ENCODE assay signal across 14 cellular contexts in the genomic region with DNA sequence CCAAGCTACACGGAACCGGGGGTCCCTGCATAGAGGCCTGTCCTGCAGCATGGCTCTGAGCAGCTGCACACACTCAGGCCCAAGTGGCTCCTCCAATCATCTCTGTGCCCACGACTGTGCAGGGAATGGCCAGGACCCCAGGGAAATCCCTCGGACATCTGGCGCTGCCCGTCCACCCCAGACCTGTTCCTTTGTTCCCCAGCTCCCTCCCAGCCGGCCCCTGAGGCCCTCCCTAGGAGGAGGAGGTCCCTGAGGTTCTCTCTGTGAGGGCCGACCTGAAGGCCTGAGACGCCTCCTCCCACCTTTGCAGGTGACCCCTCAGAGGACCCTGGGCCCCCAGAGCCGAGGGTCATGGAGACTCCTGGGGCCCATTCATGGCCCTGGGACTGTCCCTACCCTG. TPM values are rescaled to one million over a fixed set of nuclear protein-coding genes. Genes with fewer than 3 reads are reported as not detected.
DNase-seq lines count a peak whose midpoint lies in the region; ATAC-seq and TF ChIP-seq lines count a peak whose summit lies in the region.
"Had no signal": no experiment of that assay in that cellular context is flagged by ENCODE, and none has a peak within 500 bp of the region (broad histone marks: within the 10 kb centered on the region; RNA-seq: fewer than 3 reads in every experiment).

No MANE protein-coding gene starts in this region.

- H3K27me3 ChIP-seq in HL-60 (ENCODE audit: insufficient read depth, poor library complexity, severe bottlenecking) (no peaks in the 10 kb centered on the region), dorsolateral prefrontal cortex (peaks cover 0 to 39% (median 18%) of the 10 kb centered on the region in 45 donors), trophoblast cell (ENCODE audit: insufficient read depth, low read length) (no peaks in the 10 kb centered on the region)
- H3K27me3 ChIP-seq: BLaER1 had no signal

- no peak overlapping the region for H3K4me2 ChIP-seq in trophoblast cell (ENCODE audit: low read length)
- H3K4me2 ChIP-seq: BLaER1 had no signal

- intact Hi-C loops in dorsolateral prefrontal cortex (cut with DNase I) = no loop called here

- ATAC-seq in GM21723 (IDR thresholded peaks at IDR 0.05; ENCODE audit: unreplicated experiment) (no peak), GM18519 (IDR thresholded peaks at IDR 0.05; ENCODE audit: low FRiP score, unreplicated experiment) (no peak)
- ATAC-seq: PC-3 had no signal

- peak overlapping the region; percentile 11 for H2AK5ac ChIP-seq in trophoblast cell (ENCODE audit: low read length)

- peak overlapping the region; percentile 2 for H4K12ac ChIP-seq in trophoblast cell (ENCODE audit: low read depth, low read length)

- no peak overlapping the region for H2AFZ ChIP-seq in trophoblast cell (ENCODE audit: insufficient read depth, low read length, poor library complexity)

- no peak overlapping the region for H3K4ac ChIP-seq in trophoblast cell (ENCODE audit: low read depth, low read length)

- peaks cover 5% of the 10 kb centered on the region for H3K9me3 ChIP-seq in trophoblast cell (ENCODE audit: insufficient read depth, low read depth, low read length)

- no peak for DNase-seq in HL-60 (ENCODE audit: low read depth in 1 of 2, low spot score in 1 of 2)
- peak; percentile 41 for DNase-seq in OCI-M1 (lab: John Stamatoyannopoulos, UW)
- DNase-seq in dorsolateral prefrontal cortex = peak in 1 of 10 donors; percentile 12
- DNase-seq in trophoblast cell = no peak
- DNase-seq in NCI-H1436 (lab: John Stamatoyannopoulos, UW) = no peak
- DNase-seq: NCI-H1436 treated with DMSO at 0.1 percent for 48 hours, NCI-H2081 treated with DMSO at 0.1 percent for 48 hours, NCI-H2227 treated with DMSO at 0.1 percent for 48 hours, NCI-H526, PC-3 had no signal

- H2BK5ac ChIP-seq in trophoblast cell (ENCODE audit: low read depth, low read length, poor library complexity) = no peak overlapping the region

- H3K36me3 ChIP-seq in trophoblast cell (ENCODE audit: control insufficient read depth in 1 of 2, insufficient read depth in 2 of 2, low read length in 2 of 2) = no peaks in the 10 kb centered on the region
- H3K36me3 ChIP-seq: BLaER1, HAP-1 had no signal

- peak overlapping the region; percentile 5 for H3K18ac ChIP-seq in trophoblast cell (ENCODE audit: low read length)

- H3K4me1 ChIP-seq in trophoblast cell (ENCODE audit: control insufficient read depth in 1 of 2, insufficient read depth in 2 of 2, low read length in 2 of 2) = peaks cover 18 to 20% of the 10 kb centered on the region in 2 experiments
- H3K4me1 ChIP-seq: HAP-1 had no signal

- no CpG with 5 or more reads among the region's 10 CpGs for WGBS in trophoblast cell (ENCODE audit: extremely low coverage, insufficient coverage, insufficient read length)

- no peak overlapping the region for H3K23ac ChIP-seq in trophoblast cell (ENCODE audit: low read length)

- no peak overlapping the region for H3K9ac ChIP-seq in trophoblast cell (ENCODE audit: low read length)
- H3K9ac ChIP-seq: BLaER1 had no signal

- H3K14ac ChIP-seq in trophoblast cell (ENCODE audit: low read length) = peak overlapping the region; percentile 13

- peak overlapping the region; percentile 40 for H3K4me3 ChIP-seq in HL-60 (replicated peaks; ENCODE audit: insufficient read depth, low read length)
- peak overlapping the region in 45 of 59 donors; percentile 13 to 52 (median 33) for H3K4me3 ChIP-seq in dorsolateral prefrontal cortex
- H3K4me3 ChIP-seq in trophoblast cell (ENCODE audit: low read depth, low read length) = no peak overlapping the region
- H3K4me3 ChIP-seq: BLaER1, HAP-1 had no signal

- H2BK120ac ChIP-seq in trophoblast cell (ENCODE audit: insufficient read depth, low read length, poor library complexity) = peak overlapping the region; percentile 28

- peak overlapping the region; percentile 62 for H4K91ac ChIP-seq in trophoblast cell (ENCODE audit: low read depth, low read length)

- TF ChIP-seq CTCF in HL-60 (IDR thresholded peaks at IDR 0.05; ENCODE audit: insufficient read depth, low read length) (no peak), dorsolateral prefrontal cortex (IDR thresholded peaks at IDR 0.05 in 54 of 56, conservative IDR thresholded peaks at IDR 0.05 in 2 of 56; ENCODE audit: low read depth in 1 of 56, partially characterized antibody in 56 of 56) (no peak)

- H3K27ac ChIP-seq in HL-60 (replicated peaks) = no peak overlapping the region
- peak overlapping the region in 9 of 59 donors; percentile 8 to 52 (median 25) for H3K27ac ChIP-seq in dorsolateral prefrontal cortex
- no peak overlapping the region for H3K27ac ChIP-seq in trophoblast cell (ENCODE audit: low read depth, low read length)
- H3K27ac ChIP-seq: BLaER1 had no signal

- peak overlapping the region; percentile 4 for H4K8ac ChIP-seq in trophoblast cell (ENCODE audit: low read depth, low read length)

- H3K79me2 ChIP-seq in trophoblast cell (ENCODE audit: control insufficient read depth, insufficient read depth, low read length, poor library complexity) = no peaks in the 10 kb centered on the region

- H2BK12ac ChIP-seq in trophoblast cell (ENCODE audit: low read length) = peak overlapping the region; percentile 9

- peaks cover 8% of the 10 kb centered on the region for H3K79me1 ChIP-seq in trophoblast cell (ENCODE audit: low read length)

RNA-seq across cellular contexts. Expression of gene MLC1, which starts 1.1 kb away (rescaled TPM):
- total RNA-seq in dorsolateral prefrontal cortex = 100 to 1,000 TPM in 92 of 120 experiments, 10 to 100 TPM in 28; 59.3 to 331 (median 119) TPM
- polyA plus RNA-seq in trophoblast cell (2013) = 0.22 and 0.28 TPM in 2 replicates

RNA-seq across cellular contexts. Expression of gene MOV10L1, which starts 5.7 kb away (rescaled TPM):
- total RNA-seq in dorsolateral prefrontal cortex = 1 to 10 TPM; 1.1 to 9.0 (median 3.6) TPM
- 0.14 and 0.25 TPM in 2 replicates for polyA plus RNA-seq in trophoblast cell (2013)

RNA-seq across cellular contexts. Expression of gene TTLL8, which starts 26.0 kb away (rescaled TPM):
- total RNA-seq in dorsolateral prefrontal cortex = under 1 TPM in 1 of 120 experiments, not detected in 119; 0.21 TPM
- not detected in 2 replicates for polyA plus RNA-seq in trophoblast cell (2013)
- total RNA-seq: PC-3 had no signal
